ENCODE assay signal across 8 cellular contexts in the genomic region with DNA sequence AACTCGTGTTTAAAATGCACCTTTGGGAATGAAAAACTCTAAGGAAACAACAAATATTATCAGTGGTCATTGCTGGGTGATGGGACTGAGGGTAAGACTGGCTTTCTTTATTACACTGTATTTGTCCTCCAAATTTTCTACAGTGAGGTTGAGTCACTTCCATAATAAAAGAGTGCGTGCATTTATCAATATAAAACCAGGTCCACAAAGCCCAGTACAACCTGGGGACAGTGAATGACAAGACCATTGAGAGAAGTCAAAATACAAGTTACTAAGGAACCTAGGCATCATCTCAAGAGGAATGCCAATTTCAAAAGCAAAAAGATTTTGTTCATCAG.
DNase-seq lines count a peak whose midpoint lies in the region; ATAC-seq and TF ChIP-seq lines count a peak whose summit lies in the region.

No MANE protein-coding gene starts in this region.

- peak overlapping the region; percentile 91 for H3K4me2 ChIP-seq in OCI-LY3 (ENCODE audit: low read length)

- peak overlapping the region; percentile 96 for H2AFZ ChIP-seq in OCI-LY3 (ENCODE audit: low read depth, low read length)

- ATAC-seq in GM19452 (IDR thresholded peaks at IDR 0.05; ENCODE audit: unreplicated experiment) (peak; percentile 4), GM21367 (IDR thresholded peaks at IDR 0.05; ENCODE audit: unreplicated experiment) (no peak), GM18519 (IDR thresholded peaks at IDR 0.05; ENCODE audit: low FRiP score, unreplicated experiment) (no peak), GM18907 (IDR thresholded peaks at IDR 0.05; ENCODE audit: unreplicated experiment) (no peak)

- DNase-seq in esophagus muscularis mucosa (ENCODE audit: extremely low spot score) (no peak), prostate gland (ENCODE audit: low spot score) (no peak), hippocampal formation (lab: John Stamatoyannopoulos, UW) (no peak)

- no peaks in the 10 kb centered on the region for H3K9me3 ChIP-seq in OCI-LY3 (ENCODE audit: insufficient read depth, low read length)
- H3K9me3 ChIP-seq in esophagus muscularis mucosa: no peaks in the 10 kb centered on the region
- no peaks in the 10 kb centered on the region for H3K9me3 ChIP-seq in prostate gland

- no peaks in the 10 kb centered on the region for H3K79me2 ChIP-seq in OCI-LY3 (ENCODE audit: low read length)

- TF ChIP-seq EP300 in esophagus muscularis mucosa (IDR thresholded peaks at IDR 0.05): no peak

- H3K4me3 ChIP-seq in OCI-LY3 (ENCODE audit: low read length): peak overlapping the region; percentile 91
- H3K4me3 ChIP-seq in esophagus muscularis mucosa: peak overlapping the region in 2 of 4 donors; percentile 53 to 59
- H3K4me3 ChIP-seq in prostate gland: peak overlapping the region; percentile 38 to 39

- no peaks in the 10 kb centered on the region for H4K20me1 ChIP-seq in OCI-LY3 (ENCODE audit: insufficient read depth, low read length)

- peak overlapping the region; percentile 77 for H3K9ac ChIP-seq in OCI-LY3 (ENCODE audit: low read length)

- TF ChIP-seq CTCF in OCI-LY3 (IDR thresholded peaks at IDR 0.05; ENCODE audit: low read depth, low read length) (no peak), esophagus muscularis mucosa (IDR thresholded peaks at IDR 0.05) (no peak), prostate gland (IDR thresholded peaks at IDR 0.05) (no peak)

- H3K27me3 ChIP-seq in OCI-LY3 (ENCODE audit: low read depth, low read length) (no peaks in the 10 kb centered on the region), esophagus muscularis mucosa (peaks cover 0 to 6% (median 0%) of the 10 kb centered on the region in 4 donors), prostate gland (replicated peaks; ENCODE audit: insufficient read depth) (no peaks in the 10 kb centered on the region)

- H3K4me1 ChIP-seq in OCI-LY3 (ENCODE audit: low read length) (peaks cover 12% of the 10 kb centered on the region), esophagus muscularis mucosa (peaks cover 5 to 14% (median 9%) of the 10 kb centered on the region in 4 donors), prostate gland (replicated peaks) (no peaks in the 10 kb centered on the region)

- 7% methylated on average over 2 of the region's 2 CpGs for WGBS in esophagus muscularis mucosa
- WGBS in prostate gland: 5% methylated on average over 2 of the region's 2 CpGs

- no peaks in the 10 kb centered on the region for H3K36me3 ChIP-seq in OCI-LY3 (replicated peaks; ENCODE audit: low read depth, low read length)
- no peaks in the 10 kb centered on the region for H3K36me3 ChIP-seq in esophagus muscularis mucosa
- no peaks in the 10 kb centered on the region for H3K36me3 ChIP-seq in prostate gland

- intact Hi-C loops in esophagus muscularis mucosa (cut with DNase I) (no loop called here), prostate gland (cut with DNase I) (no loop called here)

- peak overlapping the region; percentile 84; the same call in 1 of the 2 replicates for H3K27ac ChIP-seq in OCI-LY3 (ENCODE audit: low read length)
- H3K27ac ChIP-seq in esophagus muscularis mucosa (replicated peaks in 1 of 4): peak overlapping the region; percentile 83 to 87 (median 84)
- H3K27ac ChIP-seq in prostate gland: peak overlapping the region; percentile 84 to 86

- TF ChIP-seq POLR2A in esophagus muscularis mucosa (IDR thresholded peaks at IDR 0.05; ENCODE audit: low read depth) (no peak), prostate gland (IDR thresholded peaks at IDR 0.05) (no peak)
